ENCODE assay signal across 8 cellular contexts in the genomic region with DNA sequence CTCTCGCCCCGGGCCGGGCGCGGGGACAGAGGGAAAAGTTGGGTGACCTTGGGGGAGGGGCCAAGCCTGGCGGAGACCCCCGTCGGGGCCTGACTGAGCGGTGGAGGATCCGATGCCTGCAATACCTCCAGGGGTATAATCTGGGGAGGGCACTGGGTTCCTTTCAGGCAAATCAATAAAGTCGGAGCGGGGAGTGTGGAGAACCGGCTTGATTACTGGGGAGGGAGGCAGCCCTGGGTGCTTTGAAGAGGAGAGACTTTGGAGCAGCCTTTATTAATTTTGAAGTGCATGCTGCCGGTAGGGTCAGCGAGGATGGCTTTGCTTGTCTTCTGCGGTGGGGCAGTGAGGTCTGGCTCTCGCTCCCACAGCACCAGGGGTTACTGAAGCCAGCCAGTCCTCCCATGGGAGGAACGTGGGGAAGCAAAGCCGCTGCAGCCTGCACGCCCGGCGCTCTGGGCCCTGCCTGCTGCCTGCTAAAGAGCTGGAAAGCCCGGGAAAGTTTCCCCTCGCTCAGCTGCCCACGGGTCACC. TPM values are rescaled to one million over a fixed set of nuclear protein-coding genes. Genes with fewer than 3 reads are reported as not detected.
DNase-seq lines count a peak whose midpoint lies in the region; ATAC-seq and TF ChIP-seq lines count a peak whose summit lies in the region.

No MANE protein-coding gene starts in this region.

- H3K4me2 ChIP-seq in osteoblast (ENCODE audit: insufficient read depth, low read length) = peak overlapping the region; percentile 71

- no peak overlapping the region for H3K27ac ChIP-seq in osteoblast (ENCODE audit: low read depth, low read length)

- H3K79me2 ChIP-seq in osteoblast (ENCODE audit: insufficient read depth, low read length) = no peaks in the 10 kb centered on the region

- peak overlapping the region; percentile 29 for H2AFZ ChIP-seq in osteoblast (ENCODE audit: low read length)

- H3K4me1 ChIP-seq in osteoblast (ENCODE audit: insufficient read depth, low read length) = peaks cover 3% of the 10 kb centered on the region

- H3K36me3 ChIP-seq in osteoblast (ENCODE audit: insufficient read depth, low read length) = no peaks in the 10 kb centered on the region

- H3K27me3 ChIP-seq in osteoblast (ENCODE audit: insufficient read depth, low read length) = peaks cover 49% of the 10 kb centered on the region

- DNase-seq in DMS53 treated with DMSO at 0.1 percent for 48 hours (lab: John Stamatoyannopoulos, UW; ENCODE audit: unreplicated experiment) = peak; percentile 48
- peak; percentile 6 for DNase-seq in NCI-H510A (lab: John Stamatoyannopoulos, UW)
- DNase-seq in fibroblast of peridontal ligament (ENCODE audit: extremely low read depth) = peak; percentile 13
- DNase-seq in osteoblast (ENCODE audit: insufficient read length, low spot score, missing footprints) = peak; percentile 93
- no peak for DNase-seq in mucosa of gallbladder (ENCODE audit: low spot score)
- no peak for DNase-seq in GM19240 (ENCODE audit: insufficient read length, low spot score)

- ATAC-seq in HG03175 (IDR thresholded peaks at IDR 0.05; ENCODE audit: unreplicated experiment) (no peak), GM21737 (IDR thresholded peaks at IDR 0.05; ENCODE audit: unreplicated experiment) (no peak)

- H3K4me3 ChIP-seq in osteoblast (ENCODE audit: insufficient read depth, low read length) = peak overlapping the region; percentile 56

- TF ChIP-seq CTCF in osteoblast (IDR thresholded peaks at IDR 0.05; ENCODE audit: extremely low read depth, low read depth, low read length) = no peak

- no peaks in the 10 kb centered on the region for H4K20me1 ChIP-seq in osteoblast (ENCODE audit: insufficient read depth, low read length)

- H3K9me3 ChIP-seq in osteoblast (ENCODE audit: low read depth, low read length) = no peaks in the 10 kb centered on the region

RNA-seq across cellular contexts. Expression of a gene that starts 0.4 kb away (rescaled TPM):
- total RNA-seq in osteoblast = under 0.01 TPM in 2 replicates
- total RNA-seq in mucosa of gallbladder = 18.4 TPM

Comparison
In these comparisons a context has a peak if more than half of its experiments do, and no peak if none do; other contexts are left out.
1. DNase-seq: peak in DMS53 treated with DMSO at 0.1 percent for 48 hours (single experiment), NCI-H510A (single experiment), fibroblast of peridontal ligament (single experiment) and osteoblast (single experiment); none in mucosa of gallbladder (single experiment) and GM19240 (single experiment).
2. RNA of a gene that starts 0.4 kb away (total RNA-seq): 18.4 TPM in mucosa of gallbladder (single experiment); under 0.01 TPM in osteoblast; every median in the first group is over 10 times any median in the second.